Comparison of ENCODE assay signal across 11 cellular contexts in the genomic region with DNA sequence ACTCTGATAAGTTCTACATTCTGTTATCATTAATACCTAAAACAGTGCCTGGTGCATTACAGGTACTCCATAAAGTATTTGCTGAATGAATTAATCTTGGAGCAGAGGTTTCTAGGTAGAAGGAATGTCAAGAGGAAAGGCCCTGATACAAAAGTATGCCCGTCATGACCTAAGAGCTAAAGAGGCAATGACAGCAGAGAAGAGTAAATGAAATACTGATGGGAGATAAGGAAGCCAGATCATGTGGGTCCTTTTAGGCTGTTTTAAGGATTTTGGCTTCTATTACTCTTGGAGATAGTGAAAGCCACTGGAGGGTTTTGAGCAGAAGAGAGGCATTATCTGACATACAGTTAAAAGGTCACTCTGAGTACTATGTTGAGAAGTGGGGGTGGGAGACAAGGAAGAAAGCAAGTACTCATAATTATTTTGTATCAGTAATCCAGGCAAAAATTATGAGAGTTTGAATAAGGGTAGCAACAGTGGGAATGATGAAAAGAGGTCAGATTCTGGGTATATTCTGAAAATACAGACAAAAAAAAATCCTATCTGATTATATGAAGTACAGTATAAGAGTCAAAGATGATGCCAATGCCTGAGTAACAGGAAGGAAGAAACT.
"Had no signal": no experiment of that assay in that cellular context is flagged by ENCODE, and none has a peak within 500 bp of the region (broad histone marks: within the 10 kb centered on the region; RNA-seq: fewer than 3 reads in every experiment).

No MANE protein-coding gene starts in this region.

- H3K27ac Mint-ChIP-seq: activated naive CD8-positive, alpha-beta T cell treated with anti-CD3 and anti-CD28 coated beads, Interleukin-2, amount 10 ng/mL, durations not matched to agents 7 days and 5 days; T-helper 1 cell treated with Interleukin-12 subunit alpha and Interleukin-12 subunit beta and Interleukin-4 antibody, amounts not matched to agents 30 μg/mL and 1 μg/mL, for 36 hours had no signal

- H3K4me1 ChIP-seq: ascending aorta, esophagus squamous epithelium, tibial artery had no signal

- H3K27ac ChIP-seq: ascending aorta, esophagus squamous epithelium, ovary, tibial artery had no signal

- H3K27me3 Mint-ChIP-seq: activated naive CD8-positive, alpha-beta T cell treated with anti-CD3 and anti-CD28 coated beads, Interleukin-2, amount 10 ng/mL, durations not matched to agents 7 days and 5 days had no signal

- H3K9me3 ChIP-seq: ascending aorta, esophagus squamous epithelium, ovary, tibial artery had no signal

- H3K36me3 ChIP-seq: ovary had no signal

- H3K9me3 Mint-ChIP-seq: activated naive CD8-positive, alpha-beta T cell treated with anti-CD3 and anti-CD28 coated beads, Interleukin-2, amount 10 ng/mL, durations not matched to agents 7 days and 5 days; T-helper 1 cell treated with Interleukin-12 subunit alpha and Interleukin-12 subunit beta and Interleukin-4 antibody, amounts not matched to agents 30 μg/mL and 1 μg/mL, for 36 hours had no signal

- H3K4me3 Mint-ChIP-seq: activated naive CD8-positive, alpha-beta T cell treated with anti-CD3 and anti-CD28 coated beads, Interleukin-2, amount 10 ng/mL, durations not matched to agents 7 days and 5 days; T-helper 1 cell treated with Interleukin-12 subunit alpha and Interleukin-12 subunit beta and Interleukin-4 antibody, amounts not matched to agents 30 μg/mL and 1 μg/mL, for 36 hours had no signal

- H3K4me3 ChIP-seq: ascending aorta, esophagus squamous epithelium, ovary, tibial artery had no signal

- H3K27me3 ChIP-seq: ascending aorta, esophagus squamous epithelium, ovary, tibial artery had no signal

- DNase-seq: activated effector memory CD4-positive, alpha-beta T cell treated with Interleukin-2 at 50 U/mL for 16 hours; activated naive CD8-positive, alpha-beta T cell treated with anti-CD3 and anti-CD28 coated beads, Interleukin-2, amount 10 ng/mL, durations not matched to agents 7 days and 5 days; activated T-cell treated with anti-CD3 and anti-CD28 coated beads, Interleukin-2, amount 50 U/mL, for 1 hour; esophagus squamous epithelium; foreskin fibroblast; left colon; ovary; stimulated activated CD4-positive, alpha-beta T cell treated with anti-CD3 and anti-CD28 coated beads, Interleukin-4, amount 100 ng/mL, for 24 hours; tibial artery had no signal
